8 cellular contexts compared by ENCODE assay signal in the genomic region with DNA sequence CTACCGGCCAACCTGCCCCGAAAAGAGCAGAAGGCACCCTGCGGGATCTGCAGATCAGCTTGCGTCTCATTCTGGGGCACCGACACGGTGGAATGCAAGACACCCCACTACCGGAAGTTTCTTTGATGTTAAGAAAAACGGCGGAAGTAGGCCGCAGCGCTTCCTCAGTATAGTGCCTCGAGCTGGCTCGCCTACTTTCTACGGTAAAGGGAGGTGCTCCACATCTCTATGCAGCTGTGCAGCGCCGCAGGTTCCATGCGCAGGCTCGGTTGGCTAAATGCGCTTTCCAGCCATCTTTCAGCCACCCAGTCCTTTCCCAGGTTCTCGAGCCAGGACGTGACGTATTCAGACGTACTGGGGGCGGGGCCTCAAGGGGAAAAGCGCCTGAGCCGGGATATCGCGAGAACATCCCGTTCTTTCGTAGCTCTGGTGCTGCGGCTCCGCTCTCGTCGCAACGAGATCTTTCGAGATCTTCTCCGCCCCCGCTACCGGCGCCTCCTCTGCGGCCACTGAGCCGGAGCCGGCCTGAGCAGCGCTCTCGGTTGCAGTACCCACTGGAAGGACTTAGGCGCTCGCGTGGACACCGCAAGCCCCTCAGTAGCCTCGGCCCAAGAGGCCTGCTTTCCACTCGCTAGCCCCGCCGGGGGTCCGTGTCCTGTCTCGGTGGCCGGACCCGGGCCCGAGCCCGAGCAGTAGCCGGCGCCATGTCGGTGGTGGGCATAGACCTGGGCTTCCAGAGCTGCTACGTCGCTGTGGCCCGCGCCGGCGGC. TPM values are rescaled to one million over a fixed set of nuclear protein-coding genes. Genes with fewer than 3 reads are reported as not detected.
DNase-seq lines count a peak whose midpoint lies in the region; ATAC-seq, FAIRE-seq and TF ChIP-seq lines count a peak whose summit lies in the region.

A gene (plus strand): TSS at position 467 of the 770 bp plus-strand sequence. CDS start 238 bp downstream, at position 705.

- H3K36me3 ChIP-seq in pancreas, result no peaks in the 10 kb centered on the region
- H3K36me3 ChIP-seq in tibial artery, result no peaks in the 10 kb centered on the region

- H3K27ac Mint-ChIP-seq in activated naive CD8-positive, alpha-beta T cell treated with anti-CD3 and anti-CD28 coated beads, Interleukin-2, amount 50 U/mL, for 24 hours, result peak within 1 kb of the TSS; percentile 98

- H3K27me3 ChIP-seq in pancreas, result no peaks in the 10 kb centered on the region
- H3K27me3 ChIP-seq in tibial artery, result no peaks in the 10 kb centered on the region

- peaks cover 51% of the 10 kb centered on the region for H3K4me1 Mint-ChIP-seq in activated naive CD8-positive, alpha-beta T cell treated with anti-CD3 and anti-CD28 coated beads, Interleukin-2, amount 50 U/mL, for 24 hours

- intact Hi-C loops in Right ventricle myocardium superior (cut with DNase I), result loop anchor here (5.0 kb wide), 1 partner anchor 89 kb away; a partner anchor contains a TSS
- intact Hi-C loops in pancreas (cut with DNase I), result no loop called here
- intact Hi-C loops in tibial artery (cut with DNase I; ENCODE audit: low total_unique reads), result loop anchor here (2.0 kb wide), 1 partner anchor 89 kb away; a partner anchor contains a TSS

- H3K4me3 Mint-ChIP-seq in activated naive CD8-positive, alpha-beta T cell treated with anti-CD3 and anti-CD28 coated beads, Interleukin-2, amount 50 U/mL, for 24 hours, result peak within 1 kb of the TSS; percentile 94

- H3K9me3 Mint-ChIP-seq in activated naive CD8-positive, alpha-beta T cell treated with anti-CD3 and anti-CD28 coated beads, Interleukin-2, amount 50 U/mL, for 24 hours, result no peaks in the 10 kb centered on the region

- H3K4me1 ChIP-seq in pancreas (peaks cover 10 to 23% (median 17%) of the 10 kb centered on the region in 3 donors), tibial artery (peaks cover 0 to 77% (median 42%) of the 10 kb centered on the region in 4 donors)

- TF ChIP-seq CTCF in GM12865 (IDR thresholded peaks at IDR 0.05; ENCODE audit: insufficient read depth, low read depth, low read length, missing control alignments) (no peak), pancreas (IDR thresholded peaks at IDR 0.05) (no peak), tibial artery (IDR thresholded peaks at IDR 0.05) (no peak)

- peaks cover 22% of the 10 kb centered on the region for H3K36me3 Mint-ChIP-seq in activated naive CD8-positive, alpha-beta T cell treated with anti-CD3 and anti-CD28 coated beads, Interleukin-2, amount 50 U/mL, for 24 hours (ENCODE audit: low read depth)

- ATAC-seq in HG02763 (IDR thresholded peaks at IDR 0.05; ENCODE audit: unreplicated experiment) (peak; percentile 79), Right ventricle myocardium superior (ENCODE audit: poor library complexity) (peak; percentile 95), pancreas (peak; percentile 90 to 96 (median 94))
- ATAC-seq in activated naive CD8-positive, alpha-beta T cell treated with anti-CD3 and anti-CD28 coated beads, Interleukin-2, amount 50 U/mL, for 24 hours, result peak; percentile 88

- peak; percentile 99 for DNase-seq in GM12865 (ENCODE audit: low read depth)
- peak; percentile 72 for DNase-seq in NCI-H1417 treated with DMSO at 0.1 percent for 48 hours (lab: John Stamatoyannopoulos, UW)
- peak; percentile 99 for DNase-seq in SW480 (ENCODE audit: low spot score)
- DNase-seq in activated naive CD8-positive, alpha-beta T cell treated with anti-CD3 and anti-CD28 coated beads, Interleukin-2, amount 50 U/mL, for 24 hours, result peak; percentile 99
- DNase-seq in Right ventricle myocardium superior, result peak; percentile 98
- DNase-seq in pancreas, result peak; percentile 94 to 98 (median 98)
- DNase-seq in tibial artery, result peak; percentile 97 to 98

- H3K9me3 ChIP-seq in pancreas, result no peaks in the 10 kb centered on the region
- H3K9me3 ChIP-seq in tibial artery, result no peaks in the 10 kb centered on the region

- no peak for FAIRE-seq in pancreas (lab: Jason Lieb, UNC)

- H3K4me3 ChIP-seq in GM12865 (ENCODE audit: low read depth, low read length) (peak within 1 kb of the TSS; percentile 82), pancreas (peak within 1 kb of the TSS; percentile 58 to 93 (median 84)), tibial artery (peak within 1 kb of the TSS; percentile 84 to 98)

- H3K27me3 Mint-ChIP-seq in activated naive CD8-positive, alpha-beta T cell treated with anti-CD3 and anti-CD28 coated beads, Interleukin-2, amount 50 U/mL, for 24 hours, result no peaks in the 10 kb centered on the region

- H3K27ac ChIP-seq in pancreas, result peak within 1 kb of the TSS; percentile 91 to 100 (median 99)
- H3K27ac ChIP-seq in tibial artery, result peak within 1 kb of the TSS; percentile 94 to 98

- 0% methylated on average over 66 to 68 of the region's 68 CpGs for WGBS in pancreas, 2 donors

RNA-seq across cellular contexts. Expression of the gene that starts here (rescaled TPM):
- total RNA-seq in Right ventricle myocardium superior (68.8 TPM), pancreas (10 to 100 TPM; 21.3 to 44.0 (median 32.4) TPM)
- polyA plus RNA-seq in pancreas, result 10 to 100 TPM; 29.9 to 33.5 TPM

Comparison
In these comparisons a context has a peak if more than half of its experiments do, and no peak if none do; other contexts are left out.
1. Peak in every context shown above with its lines: DNase-seq, ATAC-seq, H3K4me3 ChIP-seq and H3K27ac ChIP-seq.
2. intact Hi-C loops: an anchor here in Right ventricle myocardium superior (5.0 kb wide) and tibial artery (2.0 kb wide); none called in pancreas.